ENCODE assay signal across 11 cellular contexts in the genomic region with DNA sequence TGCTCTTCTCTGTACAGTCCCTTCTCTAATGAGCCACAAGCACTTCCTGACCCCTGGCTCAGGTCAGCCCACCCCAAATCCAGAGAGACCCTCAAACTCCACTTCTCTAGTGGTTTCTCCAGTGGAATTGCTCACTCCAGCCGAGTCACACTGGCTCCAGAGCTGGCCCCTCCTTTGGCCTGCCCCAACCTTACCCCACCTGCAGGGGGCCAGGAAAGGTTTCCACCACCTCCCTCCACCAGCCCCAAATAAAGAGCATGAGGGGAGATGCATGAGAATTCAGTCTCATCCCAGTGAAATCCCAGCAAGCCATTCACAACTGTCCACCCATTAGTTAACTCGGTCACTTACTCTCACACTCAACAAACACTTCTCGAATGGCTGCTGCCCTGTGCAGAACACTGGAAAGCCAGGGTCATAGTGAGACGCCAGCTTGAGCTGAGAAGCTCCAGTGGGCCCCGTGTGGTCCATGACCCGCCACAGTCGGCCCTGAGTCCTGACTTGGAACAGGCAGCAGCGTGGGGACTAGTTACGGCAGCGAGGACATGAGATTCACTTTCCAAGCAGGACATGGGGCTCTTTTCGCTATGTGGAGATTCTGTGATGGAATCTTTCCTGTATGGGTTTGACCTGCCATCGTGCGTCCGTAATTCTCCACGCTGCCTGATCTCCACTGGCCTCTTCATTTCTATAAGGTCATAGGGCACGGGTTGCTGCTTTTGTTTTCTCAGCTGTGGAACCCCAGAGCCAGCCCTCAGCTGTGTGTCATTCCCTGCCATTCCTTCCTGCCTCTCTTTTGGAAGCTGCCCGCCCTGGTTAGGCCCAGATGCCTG. TPM values are rescaled to one million over a fixed set of nuclear protein-coding genes. Genes with fewer than 3 reads are reported as not detected.
DNase-seq lines count a peak whose midpoint lies in the region; ATAC-seq and TF ChIP-seq lines count a peak whose summit lies in the region.
"Had no signal": no experiment of that assay in that cellular context is flagged by ENCODE, and none has a peak within 500 bp of the region (broad histone marks: within the 10 kb centered on the region; RNA-seq: fewer than 3 reads in every experiment).

No MANE protein-coding gene starts in this region.

- H3K27me3 ChIP-seq in psoas muscle (ENCODE audit: insufficient read depth in 3 of 3, low read length in 2 of 3): peaks cover 0 to 23% (median 7%) of the 10 kb centered on the region in 3 donors

- H3K9me3 Mint-ChIP-seq in neural crest cell: no peaks in the 10 kb centered on the region

- H3K4me1 Mint-ChIP-seq in neural crest cell: peaks cover 48% of the 10 kb centered on the region

- H3K9me3 ChIP-seq in psoas muscle: no peaks in the 10 kb centered on the region

- DNase-seq in GM12864 (ENCODE audit: low read depth) (no peak), LNCaP clone FGC (ENCODE audit: low read depth) (no peak), brain pericyte (ENCODE audit: low read depth, low spot score) (peak; percentile 91), neural crest cell (ENCODE audit: low read depth, low spot score) (no peak), psoas muscle (no peak), GM13977 (ENCODE audit: low spot score) (no peak)
- DNase-seq: activated gamma-delta T cell treated with Interleukin-2 at 50 U/mL for 16 hours had no signal

- in situ Hi-C loops in GM13977 (cut with MboI; ENCODE audit: low pct_unique_long_range_greater_than_20kb, low sequenced_read_pairs, unreplicated experiment): no loop called here

- H3K4me1 ChIP-seq in psoas muscle: no peaks in the 10 kb centered on the region

- H3K36me3 ChIP-seq in psoas muscle (ENCODE audit: insufficient read depth in 1 of 2, low read depth in 1 of 2): no peaks in the 10 kb centered on the region

- ATAC-seq in GM21515 (IDR thresholded peaks at IDR 0.05; ENCODE audit: unreplicated experiment) (no peak), psoas muscle (no peak), HG02885 (IDR thresholded peaks at IDR 0.05; ENCODE audit: poor library complexity, unreplicated experiment) (no peak)
- ATAC-seq: Panc1 had no signal

- H3K4me3 Mint-ChIP-seq in neural crest cell: no peak overlapping the region

- H3K27ac Mint-ChIP-seq in neural crest cell (ENCODE audit: unreplicated experiment): no peak overlapping the region

- WGBS in psoas muscle, 3 donors: 65 to 71% (median 70%) methylated on average over 17 of the region's 17 CpGs

- TF ChIP-seq CTCF in GM12864 (IDR thresholded peaks at IDR 0.05; ENCODE audit: low read depth, low read length, missing control alignments) (peak; percentile 39), LNCaP clone FGC (IDR thresholded peaks at IDR 0.05; ENCODE audit: control insufficient read depth, extremely low read depth, insufficient read depth) (0 out of 2 replicates have a peak, but pooled peaks have one; percentile 4), neural crest cell (conservative IDR thresholded peaks at IDR 0.05) (peak; percentile 49), psoas muscle (IDR thresholded peaks at IDR 0.05) (no peak), GM13977 (IDR thresholded peaks at IDR 0.05; ENCODE audit: extremely low read depth, insufficient read depth, missing control alignments) (no peak)

- peaks cover 3% of the 10 kb centered on the region for H3K27me3 Mint-ChIP-seq in neural crest cell (ENCODE audit: low read depth)

- H3K36me3 Mint-ChIP-seq in neural crest cell (ENCODE audit: low read depth): no peaks in the 10 kb centered on the region

- intact Hi-C loops in psoas muscle (cut with DNase I): no loop called here

- H3K4me3 ChIP-seq in GM12864 (ENCODE audit: low read depth, low read length) (no peak overlapping the region), LNCaP clone FGC (ENCODE audit: low read depth, low read length) (no peak overlapping the region), psoas muscle (no peak overlapping the region)

- H3K27ac ChIP-seq in psoas muscle: no peak overlapping the region

RNA-seq across cellular contexts. Expression of a gene that starts 44.2 kb away (rescaled TPM):
- total RNA-seq in neural crest cell (0.14 and 0.47 TPM in 2 replicates), psoas muscle (under 1 TPM; 0.30 to 0.90 (median 0.58) TPM)
- under 1 TPM; 0.07 to 0.30 (median 0.07) TPM for polyA plus RNA-seq in psoas muscle
- total RNA-seq: T-helper 2 cell treated with Interferon-gamma antibody and Interleukin-4, amounts not matched to agents 100 ng/mL and 5 ng/mL, for 36 hours had no signal

Comparison
In these comparisons a context has a peak if more than half of its experiments do, and no peak if none do; other contexts are left out.
1. CTCF ChIP-seq: peak in GM12864 (single experiment), LNCaP clone FGC (single experiment) and neural crest cell (single experiment); none in psoas muscle (single experiment) and GM13977 (single experiment).